ENCODE assay signal across 1 cellular context in the genomic region with DNA sequence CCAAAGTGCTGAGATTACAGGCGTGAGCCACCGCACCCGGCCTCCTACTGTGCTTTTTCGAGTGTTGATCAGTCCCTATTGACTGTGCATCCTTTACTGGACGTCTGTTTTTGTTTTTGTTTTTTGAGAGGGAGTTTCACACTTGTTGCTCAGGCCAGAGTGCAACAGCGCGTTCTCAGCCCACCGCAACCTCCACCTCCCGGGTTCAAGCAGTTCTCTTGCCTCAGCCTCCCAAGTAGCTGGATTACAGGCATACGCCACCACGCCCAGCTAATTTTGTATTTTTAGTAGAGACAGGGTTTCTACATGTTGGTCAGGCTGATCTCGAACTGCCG.
TF ChIP-seq lines count a peak whose summit lies in the region.

No MANE protein-coding gene starts in this region.

TF ChIP-seq in HEK293, 187 proteins besides CTCF, POLR2A, EP300 and RAD21:
- TF ChIP-seq SCRT2 (tag by site-specific recombination; IDR thresholded peaks at IDR 0.05) (peak; percentile 95), SCRT1 (tag by site-specific recombination; IDR thresholded peaks at IDR 0.05; ENCODE audit: borderline replicate concordance) (peak; percentile 83; the same call in 1 of the 2 replicates), ZNF121 (tag by site-specific recombination; IDR thresholded peaks at IDR 0.05) (peak; percentile 48; the same call in 1 of the 2 replicates)
